In genomic region chr4:153004106-153004881, GRCh38 we compare ENCODE assay signal across 1 cellular context.
TF ChIP-seq lines count a peak whose summit lies in the region.

No MANE protein-coding gene starts in this region.

TF ChIP-seq in GM23338, 12 proteins besides CTCF, POLR2A, EP300 and RAD21 (continued from another document):
- no peak for TF ChIP-seq ZNF462 (CRISPR knock-in tag; IDR thresholded peaks at IDR 0.05)
- no peak for TF ChIP-seq EZH2 (IDR thresholded peaks at IDR 0.05; ENCODE audit: low read depth, unreplicated experiment)
- TF ChIP-seq EZH2phosphoT487 (IDR thresholded peaks at IDR 0.05; ENCODE audit: unreplicated experiment), result no peak
- TF ChIP-seq STAT1 (IDR thresholded peaks at IDR 0.05; ENCODE audit: unreplicated experiment), result no peak
- TF ChIP-seq, protein P1, sequence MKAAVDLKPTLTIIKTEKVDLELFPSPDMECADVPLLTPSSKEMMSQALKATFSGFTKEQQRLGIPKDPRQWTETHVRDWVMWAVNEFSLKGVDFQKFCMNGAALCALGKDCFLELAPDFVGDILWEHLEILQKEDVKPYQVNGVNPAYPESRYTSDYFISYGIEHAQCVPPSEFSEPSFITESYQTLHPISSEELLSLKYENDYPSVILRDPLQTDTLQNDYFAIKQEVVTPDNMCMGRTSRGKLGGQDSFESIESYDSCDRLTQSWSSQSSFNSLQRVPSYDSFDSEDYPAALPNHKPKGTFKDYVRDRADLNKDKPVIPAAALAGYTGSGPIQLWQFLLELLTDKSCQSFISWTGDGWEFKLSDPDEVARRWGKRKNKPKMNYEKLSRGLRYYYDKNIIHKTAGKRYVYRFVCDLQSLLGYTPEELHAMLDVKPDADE (IDR thresholded peaks at IDR 0.05), result no peak
- TF ChIP-seq POLR2AphosphoS5 (IDR thresholded peaks at IDR 0.05; ENCODE audit: low read depth), result no peak
- no peak for TF ChIP-seq NANOG (IDR thresholded peaks at IDR 0.05; ENCODE audit: borderline replicate concordance)
- TF ChIP-seq JUNB (IDR thresholded peaks at IDR 0.05; ENCODE audit: unreplicated experiment), result no peak
- no peak for TF ChIP-seq ZNF331 (CRISPR knock-in tag; IDR thresholded peaks at IDR 0.05; ENCODE audit: low read depth)
